Comparison of ENCODE assay signal across 8 cellular contexts in genomic region chrX:55160685-55161552, GRCh38. TPM values are rescaled to one million over a fixed set of nuclear protein-coding genes. Genes with fewer than 3 reads are reported as not detected.
DNase-seq lines count a peak whose midpoint lies in the region; ATAC-seq and TF ChIP-seq lines count a peak whose summit lies in the region.

No MANE protein-coding gene starts in this region.

- no peak for TF ChIP-seq CTCF in choroid plexus epithelial cell (conservative IDR thresholded peaks at IDR 0.05; ENCODE audit: low read depth, low read length)

- peaks cover 5% of the 10 kb centered on the region; the same call in 1 of the 2 replicates for H3K9me3 ChIP-seq in BLaER1

- peaks cover 7% of the 10 kb centered on the region; the same call in 1 of the 2 replicates for H3K4me1 ChIP-seq in BLaER1

- H3K9ac ChIP-seq in BLaER1, result peak overlapping the region; percentile 57

- peak; percentile 94 for ATAC-seq in HG03439 (IDR thresholded peaks at IDR 0.05; ENCODE audit: unreplicated experiment)

- H3K36me3 ChIP-seq in BLaER1, result no peaks in the 10 kb centered on the region

- no peaks in the 10 kb centered on the region for H4K20me1 ChIP-seq in BLaER1

- peaks cover 83% of the 10 kb centered on the region for H3K27me3 ChIP-seq in BLaER1

- DNase-seq in GM19238 (ENCODE audit: insufficient read length, low spot score), result peak; percentile 42
- DNase-seq in NCI-H460 (ENCODE audit: extremely low read depth, low read depth), result peak; percentile 86
- peak; percentile 65 to 71 for DNase-seq in activated CD4-positive, alpha-beta T cell treated with anti-CD3 and anti-CD28 coated beads for 24 hours (ENCODE audit: low read depth in 2 of 2)
- DNase-seq in choroid plexus epithelial cell (ENCODE audit: low read depth), result peak; percentile 89
- DNase-seq in kidney glomerular epithelial cell (lab: John Stamatoyannopoulos, UW), result peak; percentile 67
- peak; percentile 74 to 76 for DNase-seq in stimulated activated CD4-positive, alpha-beta T cell treated with anti-CD3 and anti-CD28 coated beads, Interleukin-15, amount 100 ng/mL, for 48 hours (ENCODE audit: low read depth in 2 of 2)

- peak overlapping the region; percentile 66 for H3K4me3 ChIP-seq in BLaER1
- peak overlapping the region; percentile 80 for H3K4me3 ChIP-seq in choroid plexus epithelial cell (ENCODE audit: low read depth, low read length)

- H3K27ac ChIP-seq in BLaER1, result peak overlapping the region; percentile 68

- H3K4me2 ChIP-seq in BLaER1, result peak overlapping the region; percentile 74

RNA-seq across cellular contexts. Expression of gene PAGE5, which starts 59.2 kb away (rescaled TPM):
- not detected in 2 replicates for total RNA-seq in NCI-H460 (2014; rRNA removed; shearing (Covaris generic))
- polyA plus RNA-seq in NCI-H460 (2014; cell fraction: nucleus; rRNA removed), result not detected in 2 replicates

Comparison
In these comparisons a context has a peak if more than half of its experiments do, and no peak if none do; other contexts are left out.
1. Peak in every context shown above with its lines: DNase-seq, ATAC-seq, H3K4me3 ChIP-seq and H3K27ac ChIP-seq.